1 cellular context compared by ENCODE assay signal in the genomic region with DNA sequence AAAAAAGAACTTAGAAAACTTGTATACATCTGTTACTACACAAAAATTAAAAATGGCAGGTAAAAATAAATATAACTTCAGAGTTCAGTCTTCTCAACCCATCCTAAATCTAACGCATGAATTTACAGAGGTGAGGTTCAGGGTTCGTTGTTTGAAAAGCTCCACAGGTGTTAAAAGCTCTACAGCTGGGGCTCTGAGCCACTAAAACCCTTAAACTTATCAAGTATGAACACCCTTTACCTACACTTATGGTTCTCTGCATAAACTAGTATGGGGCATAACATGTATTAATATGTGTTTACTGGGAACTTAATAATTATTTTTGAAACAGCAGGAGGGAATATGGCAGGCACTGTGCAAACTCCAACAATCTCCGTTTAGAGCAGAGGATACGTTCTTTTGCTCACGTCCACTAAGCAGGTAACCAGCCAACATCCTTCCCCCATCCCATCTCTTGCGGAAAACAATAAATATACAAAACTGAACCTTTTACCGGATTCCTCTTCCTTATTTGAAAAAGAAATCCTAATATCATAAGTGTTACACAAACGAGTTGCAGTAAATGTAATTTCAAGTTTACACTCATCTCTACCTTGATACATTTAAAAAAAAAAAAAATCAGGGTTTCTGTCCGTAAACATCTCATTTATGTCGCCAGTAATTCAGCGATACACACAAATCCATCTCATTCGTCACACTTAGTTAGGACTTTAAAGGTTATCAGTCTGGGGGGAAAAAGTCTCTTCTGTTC.
TF ChIP-seq lines count a peak whose summit lies in the region.

No MANE protein-coding gene starts in this region.

TF ChIP-seq in GM23338, 12 proteins besides CTCF, POLR2A, EP300 and RAD21 (continued from another document):
- TF ChIP-seq, protein P1, sequence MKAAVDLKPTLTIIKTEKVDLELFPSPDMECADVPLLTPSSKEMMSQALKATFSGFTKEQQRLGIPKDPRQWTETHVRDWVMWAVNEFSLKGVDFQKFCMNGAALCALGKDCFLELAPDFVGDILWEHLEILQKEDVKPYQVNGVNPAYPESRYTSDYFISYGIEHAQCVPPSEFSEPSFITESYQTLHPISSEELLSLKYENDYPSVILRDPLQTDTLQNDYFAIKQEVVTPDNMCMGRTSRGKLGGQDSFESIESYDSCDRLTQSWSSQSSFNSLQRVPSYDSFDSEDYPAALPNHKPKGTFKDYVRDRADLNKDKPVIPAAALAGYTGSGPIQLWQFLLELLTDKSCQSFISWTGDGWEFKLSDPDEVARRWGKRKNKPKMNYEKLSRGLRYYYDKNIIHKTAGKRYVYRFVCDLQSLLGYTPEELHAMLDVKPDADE (IDR thresholded peaks at IDR 0.05), result no peak
- TF ChIP-seq ZNF331 (CRISPR knock-in tag; IDR thresholded peaks at IDR 0.05; ENCODE audit: low read depth), result no peak
- TF ChIP-seq CREB1 (CRISPR knock-in tag; IDR thresholded peaks at IDR 0.05; ENCODE audit: low read depth), result no peak
- no peak for TF ChIP-seq POLR2AphosphoS5 (IDR thresholded peaks at IDR 0.05; ENCODE audit: low read depth)
- TF ChIP-seq, protein P2, sequence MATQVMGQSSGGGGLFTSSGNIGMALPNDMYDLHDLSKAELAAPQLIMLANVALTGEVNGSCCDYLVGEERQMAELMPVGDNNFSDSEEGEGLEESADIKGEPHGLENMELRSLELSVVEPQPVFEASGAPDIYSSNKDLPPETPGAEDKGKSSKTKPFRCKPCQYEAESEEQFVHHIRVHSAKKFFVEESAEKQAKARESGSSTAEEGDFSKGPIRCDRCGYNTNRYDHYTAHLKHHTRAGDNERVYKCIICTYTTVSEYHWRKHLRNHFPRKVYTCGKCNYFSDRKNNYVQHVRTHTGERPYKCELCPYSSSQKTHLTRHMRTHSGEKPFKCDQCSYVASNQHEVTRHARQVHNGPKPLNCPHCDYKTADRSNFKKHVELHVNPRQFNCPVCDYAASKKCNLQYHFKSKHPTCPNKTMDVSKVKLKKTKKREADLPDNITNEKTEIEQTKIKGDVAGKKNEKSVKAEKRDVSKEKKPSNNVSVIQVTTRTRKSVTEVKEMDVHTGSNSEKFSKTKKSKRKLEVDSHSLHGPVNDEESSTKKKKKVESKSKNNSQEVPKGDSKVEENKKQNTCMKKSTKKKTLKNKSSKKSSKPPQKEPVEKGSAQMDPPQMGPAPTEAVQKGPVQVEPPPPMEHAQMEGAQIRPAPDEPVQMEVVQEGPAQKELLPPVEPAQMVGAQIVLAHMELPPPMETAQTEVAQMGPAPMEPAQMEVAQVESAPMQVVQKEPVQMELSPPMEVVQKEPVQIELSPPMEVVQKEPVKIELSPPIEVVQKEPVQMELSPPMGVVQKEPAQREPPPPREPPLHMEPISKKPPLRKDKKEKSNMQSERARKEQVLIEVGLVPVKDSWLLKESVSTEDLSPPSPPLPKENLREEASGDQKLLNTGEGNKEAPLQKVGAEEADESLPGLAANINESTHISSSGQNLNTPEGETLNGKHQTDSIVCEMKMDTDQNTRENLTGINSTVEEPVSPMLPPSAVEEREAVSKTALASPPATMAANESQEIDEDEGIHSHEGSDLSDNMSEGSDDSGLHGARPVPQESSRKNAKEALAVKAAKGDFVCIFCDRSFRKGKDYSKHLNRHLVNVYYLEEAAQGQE (IDR thresholded peaks at IDR 0.05; ENCODE audit: unreplicated experiment), result no peak
